ENCODE assay signal across 8 cellular contexts in genomic region chr4:153466637-153467153, GRCh38. TPM values are rescaled to one million over a fixed set of nuclear protein-coding genes. Genes with fewer than 3 reads are reported as not detected.
A peak's percentile ranks its signal among the peaks of the same experiment; 100 is the strongest.
DNase-seq lines count a peak whose midpoint lies in the region; ATAC-seq and TF ChIP-seq lines count a peak whose summit lies in the region.

No MANE protein-coding gene starts in this region.

- no peaks in the 10 kb centered on the region for H3K27me3 ChIP-seq in sigmoid colon

- peak overlapping the region; percentile 93 for H3K4me3 Mint-ChIP-seq in glutamatergic neuron (ENCODE audit: unreplicated experiment)

- 0% methylated on average over 48 of the region's 48 CpGs for WGBS in sigmoid colon, 2 donors

- no peaks in the 10 kb centered on the region for H3K9me3 ChIP-seq in sigmoid colon

- TF ChIP-seq CTCF in glutamatergic neuron (IDR thresholded peaks at IDR 0.05; ENCODE audit: partially characterized antibody, unreplicated experiment) (no peak), sigmoid colon (IDR thresholded peaks at IDR 0.05) (no peak)

- H3K4me1 Mint-ChIP-seq in glutamatergic neuron (ENCODE audit: low read depth, unreplicated experiment): peaks cover 20% of the 10 kb centered on the region

- H3K36me3 Mint-ChIP-seq in glutamatergic neuron (ENCODE audit: unreplicated experiment): no peaks in the 10 kb centered on the region

- intact Hi-C loops in sigmoid colon (cut with DNase I): loop anchor here (1.0 to 10.0 kb wide), 4 partner anchors 34 to 342 kb away; no protein-coding TSS in a partner anchor

- H3K9me3 Mint-ChIP-seq in glutamatergic neuron (ENCODE audit: unreplicated experiment): peaks cover 10% of the 10 kb centered on the region

- DNase-seq in stimulated activated CD4-positive, alpha-beta T cell treated with anti-CD3 and anti-CD28 coated beads, Interleukin-15, amount 100 ng/mL, for 24 hours: peak; percentile 42
- DNase-seq in stimulated activated CD4-positive, alpha-beta T cell treated with anti-CD3 and anti-CD28 coated beads, Interleukin-1b, Interleukin-23, amount 100 ng/mL, for 48 hours: no peak
- peak; percentile 58 to 63 for DNase-seq in activated T-cell treated with anti-CD3 and anti-CD28 coated beads, Interleukin-2, amount 50 U/mL, for 48 hours
- peak; percentile 30 for DNase-seq in glutamatergic neuron
- no peak for DNase-seq in sigmoid colon
- DNase-seq in hippocampal formation (lab: John Stamatoyannopoulos, UW): no peak

- peak; percentile 6 for ATAC-seq in HG03175 (IDR thresholded peaks at IDR 0.05; ENCODE audit: unreplicated experiment)
- ATAC-seq in HG03378 (IDR thresholded peaks at IDR 0.05; ENCODE audit: unreplicated experiment): no peak

- peaks cover 3% of the 10 kb centered on the region for H3K27me3 Mint-ChIP-seq in glutamatergic neuron (ENCODE audit: unreplicated experiment)

- peaks cover 0 to 66% (median 44%) of the 10 kb centered on the region in 4 donors for H3K4me1 ChIP-seq in sigmoid colon

- H3K27ac Mint-ChIP-seq in glutamatergic neuron (ENCODE audit: unreplicated experiment): peak overlapping the region; percentile 90

- H3K36me3 ChIP-seq in sigmoid colon: no peaks in the 10 kb centered on the region

- H3K27ac ChIP-seq in sigmoid colon: peak overlapping the region; percentile 83 to 89 (median 86)

- H3K4me3 ChIP-seq in sigmoid colon: peak overlapping the region; percentile 80 to 98 (median 86)

- no peak for TF ChIP-seq POLR2A in sigmoid colon (IDR thresholded peaks at IDR 0.05)

- TF ChIP-seq EP300 in sigmoid colon (IDR thresholded peaks at IDR 0.05): no peak

RNA-seq across cellular contexts. Expression of gene TMEM131L, which starts 0.5 kb away (rescaled TPM):
- total RNA-seq in glutamatergic neuron (ENCODE audit: unreplicated experiment) (60.2 TPM), sigmoid colon (10 to 100 TPM in 3 of 4 donors, 1 to 10 TPM in 1; 8.2 to 27.2 (median 15.6) TPM)
- 10 to 100 TPM in 1 of 3 donors, under 1 TPM in 2; 0.60 to 15.2 (median 0.69) TPM for polyA plus RNA-seq in sigmoid colon

Comparison
In these comparisons a context has a peak if more than half of its experiments do, and no peak if none do; other contexts are left out.
1. DNase-seq: peak in stimulated activated CD4-positive, alpha-beta T cell treated with anti-CD3 and anti-CD28 coated beads, Interleukin-15, amount 100 ng/mL, for 24 hours (single experiment), activated T-cell treated with anti-CD3 and anti-CD28 coated beads, Interleukin-2, amount 50 U/mL, for 48 hours (2 of 2) and glutamatergic neuron (single experiment); none in stimulated activated CD4-positive, alpha-beta T cell treated with anti-CD3 and anti-CD28 coated beads, Interleukin-1b, Interleukin-23, amount 100 ng/mL, for 48 hours (single experiment), sigmoid colon (single experiment) and hippocampal formation (0 of 2).